Comparison of ENCODE assay signal across 37 cellular contexts in genomic region chr20:33043731-33044181, GRCh38. TPM values are rescaled to one million over a fixed set of nuclear protein-coding genes. Genes with fewer than 3 reads are reported as not detected.
"Had no signal": no experiment of that assay in that cellular context is flagged by ENCODE, and none has a peak within 500 bp of the region (broad histone marks: within the 10 kb centered on the region; RNA-seq: fewer than 3 reads in every experiment).

No MANE protein-coding gene starts in this region.

- H3K27ac ChIP-seq: adrenal gland, body of pancreas, brain microvascular endothelial cell, breast epithelium, VCaP had no signal

- H3K4me1 ChIP-seq: adrenal gland, body of pancreas, breast epithelium had no signal

- FAIRE-seq: astrocyte, TTC549 had no signal

- H3K4me3 ChIP-seq: adrenal gland, body of pancreas, breast epithelium had no signal

- H3K27me3 ChIP-seq: adrenal gland, body of pancreas, brain microvascular endothelial cell, breast epithelium had no signal

- ATAC-seq: activated CD8-positive, alpha-beta T cell treated with anti-CD3 and anti-CD28 coated beads for 36 hours; activated naive CD4-positive, alpha-beta T cell treated with anti-CD3 and anti-CD28 coated beads, Interleukin-2, amount 50 U/mL, for 72 hours; activated T-cell treated with anti-CD3 and anti-CD28 coated beads, Interleukin-2, amount 50 U/mL, for 4 hours; activated T-cell treated with anti-CD3 and anti-CD28 coated beads, Interleukin-2, amount 50 U/mL, for 72 hours; activated T-helper 17 cell treated with anti-CD3 and anti-CD28 coated beads, Interleukin-2, amount 50 U/mL, for 72 hours; body of pancreas had no signal

- DNase-seq: activated B cell treated with CpG ODN at 0.5 μM for 24 hours; activated CD4-positive, alpha-beta memory T cell treated with anti-CD3 and anti-CD28 coated beads for 36 hours; activated CD4-positive, alpha-beta T cell treated with anti-CD3 and anti-CD28 coated beads for 4 hours; activated CD4-positive, alpha-beta T cell treated with anti-CD3 and anti-CD28 coated beads, Interleukin-2, amount 10 ng/mL, durations not matched to agents 24 days and 14 days; activated CD4-positive, alpha-beta T cell treated with anti-CD3 and anti-CD28 coated beads, Interleukin-2, amount 50 U/mL, for 1 hour; activated CD4-positive, alpha-beta T cell treated with anti-CD3 and anti-CD28 coated beads, Interleukin-2, amount 50 U/mL, for 4 hours; activated CD4-positive, CD25-positive, alpha-beta regulatory T cell treated with anti-CD3 and anti-CD28 coated beads, Interleukin-2, amount 50 U/mL, for 72 hours; activated CD8-positive, alpha-beta memory T cell treated with anti-CD3 and anti-CD28 coated beads, Interleukin-2, amount 50 U/mL, for 4 hours; activated CD8-positive, alpha-beta T cell treated with anti-CD3 and anti-CD28 coated beads for 36 hours; activated effector memory CD4-positive, alpha-beta T cell treated with anti-CD3 and anti-CD28 coated beads, Interleukin-2, amount 50 U/mL, for 16 hours; activated gamma-delta T cell treated with Interleukin-2 at 50 U/mL for 16 hours; activated naive CD4-positive, alpha-beta T cell; activated naive CD4-positive, alpha-beta T cell treated with anti-CD3 and anti-CD28 coated beads for 36 hours; activated naive CD4-positive, alpha-beta T cell treated with anti-CD3 and anti-CD28 coated beads, Interleukin-2, amount 50 U/mL, for 16 hours; activated naive CD8-positive, alpha-beta T cell treated with anti-CD3 and anti-CD28 coated beads for 36 hours; activated T-cell treated with anti-CD3 and anti-CD28 coated beads for 4 hours; activated T-cell treated with anti-CD3 and anti-CD28 coated beads, Interleukin-2, amount 50 U/mL, for 1 hour; activated T-cell treated with anti-CD3 and anti-CD28 coated beads, Interleukin-2, amount 50 U/mL, for 4 hours; activated T-cell treated with anti-CD3 and anti-CD28 coated beads, Interleukin-2, amount 50 U/mL, for 72 hours; adrenal gland; amniotic stem cell; aorta; body of pancreas; brain microvascular endothelial cell; central memory CD4-positive, alpha-beta T cell; T-helper 1 cell; T-helper 2 cell; T-helper 9 cell had no signal

- H3K9me3 ChIP-seq: adrenal gland had no signal

- H3K36me3 ChIP-seq: adrenal gland, brain microvascular endothelial cell, breast epithelium had no signal

RNA-seq across cellular contexts. Expression of gene BPIFB3, which starts 9.9 kb away (rescaled TPM):
- total RNA-seq: activated B cell treated with CpG ODN at 0.5 μM for 24 hours; activated CD4-positive, alpha-beta memory T cell treated with anti-CD3 and anti-CD28 coated beads for 36 hours; activated CD4-positive, alpha-beta T cell treated with anti-CD3 and anti-CD28 coated beads, Interleukin-2, amount 10 ng/mL, durations not matched to agents 24 days and 14 days; activated CD8-positive, alpha-beta memory T cell treated with anti-CD3 and anti-CD28 coated beads for 36 hours; activated CD8-positive, alpha-beta T cell treated with anti-CD3 and anti-CD28 coated beads for 36 hours; activated naive CD4-positive, alpha-beta T cell treated with anti-CD3 and anti-CD28 coated beads for 36 hours; activated naive CD4-positive, alpha-beta T cell treated with anti-CD3 and anti-CD28 coated beads, Interleukin-2, amount 50 U/mL, for 72 hours; activated naive CD8-positive, alpha-beta T cell treated with anti-CD3 and anti-CD28 coated beads for 36 hours; activated T-cell treated with anti-CD3 and anti-CD28 coated beads, Interleukin-2, amount 50 U/mL, for 4 hours; activated T-cell treated with anti-CD3 and anti-CD28 coated beads, Interleukin-2, amount 50 U/mL, for 72 hours; activated T-helper 1 cell treated with anti-CD3 and anti-CD28 coated beads, Interleukin-12 subunit alpha, Interleukin-12 subunit beta, Interleukin-2, Interleukin-4 antibody, amounts not matched to agents 30 ng/mL and 10 ng/mL and 1 ng/mL, durations not matched to agents 14 hours and 24 hours and 36 hours; activated T-helper 17 cell treated with anti-CD3 and anti-CD28 coated beads, Interleukin-2, amount 50 U/mL, for 72 hours; adrenal gland; aorta; astrocyte; body of pancreas; breast epithelium; cardiac septum had no signal
- polyA plus RNA-seq: adrenal gland, aorta had no signal

RNA-seq across cellular contexts. Expression of gene BPIFB6, which starts 12.3 kb away (rescaled TPM):
- total RNA-seq: activated B cell treated with CpG ODN at 0.5 μM for 24 hours; activated CD4-positive, alpha-beta memory T cell treated with anti-CD3 and anti-CD28 coated beads for 36 hours; activated CD4-positive, alpha-beta T cell treated with anti-CD3 and anti-CD28 coated beads, Interleukin-2, amount 10 ng/mL, durations not matched to agents 24 days and 14 days; activated CD8-positive, alpha-beta memory T cell treated with anti-CD3 and anti-CD28 coated beads for 36 hours; activated CD8-positive, alpha-beta T cell treated with anti-CD3 and anti-CD28 coated beads for 36 hours; activated naive CD4-positive, alpha-beta T cell treated with anti-CD3 and anti-CD28 coated beads for 36 hours; activated naive CD4-positive, alpha-beta T cell treated with anti-CD3 and anti-CD28 coated beads, Interleukin-2, amount 50 U/mL, for 72 hours; activated naive CD8-positive, alpha-beta T cell treated with anti-CD3 and anti-CD28 coated beads for 36 hours; activated T-cell treated with anti-CD3 and anti-CD28 coated beads, Interleukin-2, amount 50 U/mL, for 4 hours; activated T-cell treated with anti-CD3 and anti-CD28 coated beads, Interleukin-2, amount 50 U/mL, for 72 hours; activated T-helper 1 cell treated with anti-CD3 and anti-CD28 coated beads, Interleukin-12 subunit alpha, Interleukin-12 subunit beta, Interleukin-2, Interleukin-4 antibody, amounts not matched to agents 30 ng/mL and 10 ng/mL and 1 ng/mL, durations not matched to agents 14 hours and 24 hours and 36 hours; activated T-helper 17 cell treated with anti-CD3 and anti-CD28 coated beads, Interleukin-2, amount 50 U/mL, for 72 hours; adrenal gland; aorta; astrocyte; body of pancreas; breast epithelium; cardiac septum had no signal
- polyA plus RNA-seq: adrenal gland, aorta had no signal

RNA-seq across cellular contexts. Expression of gene BPIFB4, which starts 35.7 kb away (rescaled TPM):
- total RNA-seq: activated B cell treated with CpG ODN at 0.5 μM for 24 hours; activated CD4-positive, alpha-beta memory T cell treated with anti-CD3 and anti-CD28 coated beads for 36 hours; activated CD4-positive, alpha-beta T cell treated with anti-CD3 and anti-CD28 coated beads, Interleukin-2, amount 10 ng/mL, durations not matched to agents 24 days and 14 days; activated CD8-positive, alpha-beta memory T cell treated with anti-CD3 and anti-CD28 coated beads for 36 hours; activated CD8-positive, alpha-beta T cell treated with anti-CD3 and anti-CD28 coated beads for 36 hours; activated naive CD4-positive, alpha-beta T cell treated with anti-CD3 and anti-CD28 coated beads for 36 hours; activated naive CD4-positive, alpha-beta T cell treated with anti-CD3 and anti-CD28 coated beads, Interleukin-2, amount 50 U/mL, for 72 hours; activated naive CD8-positive, alpha-beta T cell treated with anti-CD3 and anti-CD28 coated beads for 36 hours; activated T-cell treated with anti-CD3 and anti-CD28 coated beads, Interleukin-2, amount 50 U/mL, for 4 hours; activated T-cell treated with anti-CD3 and anti-CD28 coated beads, Interleukin-2, amount 50 U/mL, for 72 hours; activated T-helper 1 cell treated with anti-CD3 and anti-CD28 coated beads, Interleukin-12 subunit alpha, Interleukin-12 subunit beta, Interleukin-2, Interleukin-4 antibody, amounts not matched to agents 30 ng/mL and 10 ng/mL and 1 ng/mL, durations not matched to agents 14 hours and 24 hours and 36 hours; activated T-helper 17 cell treated with anti-CD3 and anti-CD28 coated beads, Interleukin-2, amount 50 U/mL, for 72 hours; adrenal gland; aorta; astrocyte; body of pancreas; breast epithelium; cardiac septum had no signal
- polyA plus RNA-seq: aorta had no signal

RNA-seq across cellular contexts. Expression of gene BPIFB2, which starts 36.3 kb away (rescaled TPM):
- total RNA-seq: activated B cell treated with CpG ODN at 0.5 μM for 24 hours; activated CD4-positive, alpha-beta memory T cell treated with anti-CD3 and anti-CD28 coated beads for 36 hours; activated CD4-positive, alpha-beta T cell treated with anti-CD3 and anti-CD28 coated beads, Interleukin-2, amount 10 ng/mL, durations not matched to agents 24 days and 14 days; activated CD8-positive, alpha-beta memory T cell treated with anti-CD3 and anti-CD28 coated beads for 36 hours; activated CD8-positive, alpha-beta T cell treated with anti-CD3 and anti-CD28 coated beads for 36 hours; activated naive CD4-positive, alpha-beta T cell treated with anti-CD3 and anti-CD28 coated beads for 36 hours; activated naive CD4-positive, alpha-beta T cell treated with anti-CD3 and anti-CD28 coated beads, Interleukin-2, amount 50 U/mL, for 72 hours; activated naive CD8-positive, alpha-beta T cell treated with anti-CD3 and anti-CD28 coated beads for 36 hours; activated T-cell treated with anti-CD3 and anti-CD28 coated beads, Interleukin-2, amount 50 U/mL, for 72 hours; activated T-helper 1 cell treated with anti-CD3 and anti-CD28 coated beads, Interleukin-12 subunit alpha, Interleukin-12 subunit beta, Interleukin-2, Interleukin-4 antibody, amounts not matched to agents 30 ng/mL and 10 ng/mL and 1 ng/mL, durations not matched to agents 14 hours and 24 hours and 36 hours; activated T-helper 17 cell treated with anti-CD3 and anti-CD28 coated beads, Interleukin-2, amount 50 U/mL, for 72 hours; aorta; astrocyte; body of pancreas; cardiac septum had no signal
- polyA plus RNA-seq: adrenal gland, aorta had no signal

RNA-seq across cellular contexts. Expression of gene SUN5, which starts 39.5 kb away (rescaled TPM):
- total RNA-seq: activated B cell treated with CpG ODN at 0.5 μM for 24 hours; activated CD4-positive, alpha-beta memory T cell treated with anti-CD3 and anti-CD28 coated beads for 36 hours; activated CD4-positive, alpha-beta T cell treated with anti-CD3 and anti-CD28 coated beads, Interleukin-2, amount 10 ng/mL, durations not matched to agents 24 days and 14 days; activated CD8-positive, alpha-beta memory T cell treated with anti-CD3 and anti-CD28 coated beads for 36 hours; activated CD8-positive, alpha-beta T cell treated with anti-CD3 and anti-CD28 coated beads for 36 hours; activated naive CD4-positive, alpha-beta T cell treated with anti-CD3 and anti-CD28 coated beads for 36 hours; activated naive CD4-positive, alpha-beta T cell treated with anti-CD3 and anti-CD28 coated beads, Interleukin-2, amount 50 U/mL, for 72 hours; activated naive CD8-positive, alpha-beta T cell treated with anti-CD3 and anti-CD28 coated beads for 36 hours; activated T-cell treated with anti-CD3 and anti-CD28 coated beads, Interleukin-2, amount 50 U/mL, for 4 hours; activated T-cell treated with anti-CD3 and anti-CD28 coated beads, Interleukin-2, amount 50 U/mL, for 72 hours; activated T-helper 1 cell treated with anti-CD3 and anti-CD28 coated beads, Interleukin-12 subunit alpha, Interleukin-12 subunit beta, Interleukin-2, Interleukin-4 antibody, amounts not matched to agents 30 ng/mL and 10 ng/mL and 1 ng/mL, durations not matched to agents 14 hours and 24 hours and 36 hours; activated T-helper 17 cell treated with anti-CD3 and anti-CD28 coated beads, Interleukin-2, amount 50 U/mL, for 72 hours; adrenal gland; aorta; astrocyte; body of pancreas; breast epithelium; cardiac septum had no signal
- polyA plus RNA-seq: adrenal gland, aorta had no signal
